8 cellular contexts compared by ENCODE assay signal in the genomic region with DNA sequence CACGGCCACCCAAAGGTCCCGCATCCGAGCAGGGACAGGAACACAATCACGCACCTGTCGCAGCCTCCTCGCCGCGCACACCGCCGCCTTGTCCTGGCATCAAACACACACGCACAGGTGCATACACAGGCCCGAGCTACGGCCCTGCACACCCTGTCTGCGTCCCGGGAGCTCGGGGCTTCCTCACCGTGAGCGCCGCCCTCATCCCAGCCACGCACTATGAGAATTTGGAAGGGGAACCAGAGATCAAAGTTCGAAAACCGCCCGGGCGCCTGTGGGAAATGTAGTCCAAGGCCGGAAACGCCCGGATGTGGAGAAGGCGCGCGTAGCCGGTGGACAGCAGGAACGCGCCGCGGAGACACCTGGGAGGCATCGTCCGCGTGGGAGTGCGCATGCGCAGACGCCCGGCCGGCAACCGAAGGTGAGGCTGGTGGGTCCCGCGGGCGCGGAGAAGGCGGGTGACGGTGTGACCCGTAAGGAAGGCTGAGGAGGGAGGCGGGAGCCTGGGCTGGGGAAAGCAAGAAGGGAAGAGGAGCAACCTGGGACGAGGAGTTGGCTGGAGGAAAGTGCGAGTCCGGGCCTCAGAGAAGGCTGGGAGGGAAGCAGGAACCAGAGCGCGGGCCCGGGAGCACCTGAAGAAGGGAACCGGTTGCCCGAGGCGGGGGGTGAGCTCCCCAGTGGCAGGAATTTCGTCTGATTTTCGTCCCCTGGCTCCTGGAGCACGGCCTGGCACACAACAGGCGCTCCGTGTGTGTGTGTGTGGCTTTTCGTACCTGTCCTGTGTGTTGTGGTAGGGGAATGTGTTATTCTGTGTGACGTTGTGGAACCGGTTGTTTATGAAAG. TPM values are rescaled to one million over a fixed set of nuclear protein-coding genes. Genes with fewer than 3 reads are reported as not detected.
A peak's percentile ranks its signal among the peaks of the same experiment; 100 is the strongest.
DNase-seq lines count a peak whose midpoint lies in the region; FAIRE-seq and TF ChIP-seq lines count a peak whose summit lies in the region.

Gene ZNF567, plus strand, starts transcription at position 399 of the 843 bp plus-strand sequence. CDS start 7,256 bp downstream, outside the sequence.

- H3K27ac Mint-ChIP-seq in activated naive CD4-positive, alpha-beta T cell treated with anti-CD3 and anti-CD28 coated beads, Interleukin-2, amount 10 ng/mL, durations not matched to agents 7 days and 5 days: peak within 1 kb of the TSS; percentile 97

- H3K36me3 ChIP-seq in SJSA1: peaks cover 19% of the 10 kb centered on the region
- peaks cover 7% of the 10 kb centered on the region for H3K36me3 ChIP-seq in neutrophil

- no peaks in the 10 kb centered on the region for H3K4me1 ChIP-seq in SJSA1 (replicated peaks)
- peaks cover 15 to 16% of the 10 kb centered on the region in 2 experiments for H3K4me1 ChIP-seq in neutrophil (ENCODE audit: control insufficient read depth in 1 of 2, insufficient read depth in 1 of 2, low read depth in 1 of 2, low read length in 1 of 2)

- H3K4me3 ChIP-seq in SJSA1: peak within 1 kb of the TSS; percentile 71
- peak within 1 kb of the TSS; percentile 70 to 71 for H3K4me3 ChIP-seq in neutrophil (ENCODE audit: low read depth in 1 of 2, low read length in 1 of 2)

- FAIRE-seq in G401.6 (lab: Jason Lieb, UNC): peak; percentile 95

- H3K27ac ChIP-seq in SJSA1 (no peak within 1 kb of the TSS), neutrophil (peak within 1 kb of the TSS; percentile 60), substantia nigra (ENCODE audit: low read depth, low read length, poor library complexity, severe bottlenecking) (peak within 1 kb of the TSS; percentile 71)

- peaks cover 31% of the 10 kb centered on the region for H3K4me1 Mint-ChIP-seq in activated naive CD4-positive, alpha-beta T cell treated with anti-CD3 and anti-CD28 coated beads, Interleukin-2, amount 10 ng/mL, durations not matched to agents 7 days and 5 days

- H3K9me3 Mint-ChIP-seq in activated naive CD4-positive, alpha-beta T cell treated with anti-CD3 and anti-CD28 coated beads, Interleukin-2, amount 10 ng/mL, durations not matched to agents 7 days and 5 days: peaks cover 36% of the 10 kb centered on the region

- H3K4me3 Mint-ChIP-seq in activated naive CD4-positive, alpha-beta T cell treated with anti-CD3 and anti-CD28 coated beads, Interleukin-2, amount 10 ng/mL, durations not matched to agents 7 days and 5 days: peak within 1 kb of the TSS; percentile 99

- H3K36me3 Mint-ChIP-seq in activated naive CD4-positive, alpha-beta T cell treated with anti-CD3 and anti-CD28 coated beads, Interleukin-2, amount 10 ng/mL, durations not matched to agents 7 days and 5 days: peaks cover 69% of the 10 kb centered on the region

- peaks cover 6% of the 10 kb centered on the region for H3K27me3 Mint-ChIP-seq in activated naive CD4-positive, alpha-beta T cell treated with anti-CD3 and anti-CD28 coated beads, Interleukin-2, amount 10 ng/mL, durations not matched to agents 7 days and 5 days

- no peak for TF ChIP-seq CTCF in neutrophil (IDR thresholded peaks at IDR 0.05)

- H3K9me3 ChIP-seq in SJSA1 (replicated peaks): peaks cover 13% of the 10 kb centered on the region
- peaks cover 14% of the 10 kb centered on the region for H3K9me3 ChIP-seq in neutrophil

- H3K27me3 ChIP-seq in SJSA1 (replicated peaks) (no peaks in the 10 kb centered on the region), neutrophil (no peaks in the 10 kb centered on the region)

- CTCF ChIA-PET in activated naive CD4-positive, alpha-beta T cell treated with anti-CD3 and anti-CD28 coated beads, Interleukin-2, amount 10 ng/mL, durations not matched to agents 7 days and 5 days (lab: Charles Lee): no interaction called here

- DNase-seq in HCEC 1CT (peak; percentile 95), MV-4-11 (lab: John Stamatoyannopoulos, UW) (peak; percentile 97), SJSA1 (ENCODE audit: low read depth in 1 of 2, low spot score in 2 of 2) (peak; percentile 71 to 81), germinal center (ENCODE audit: low spot score) (peak; percentile 98), substantia nigra (lab: John Stamatoyannopoulos, UW) (peak; percentile 72 to 99 (median 94))
- DNase-seq in activated naive CD4-positive, alpha-beta T cell treated with anti-CD3 and anti-CD28 coated beads, Interleukin-2, amount 10 ng/mL, durations not matched to agents 7 days and 5 days: peak; percentile 99

RNA-seq across cellular contexts. Expression of gene ZNF567, which starts in this region (rescaled TPM):
- 1.5 and 3.4 TPM in 2 replicates for total RNA-seq in SJSA1 (2014; rRNA removed; shearing (Covaris generic))
